8 cellular contexts compared by ENCODE assay signal in genomic region chr5:142356318-142356715, GRCh38. TPM values are rescaled to one million over a fixed set of nuclear protein-coding genes. Genes with fewer than 3 reads are reported as not detected.
DNase-seq lines count a peak whose midpoint lies in the region; ATAC-seq and TF ChIP-seq lines count a peak whose summit lies in the region.

No MANE protein-coding gene starts in this region.

- peaks cover 39 to 59% (median 50%) of the 10 kb centered on the region in 3 donors for H3K4me1 Mint-ChIP-seq in CD8-positive, alpha-beta memory T cell
- H3K4me1 Mint-ChIP-seq in osteocyte (ENCODE audit: unreplicated experiment) = peaks cover 26% of the 10 kb centered on the region

- peaks cover 0 to 3% of the 10 kb centered on the region in 2 donors for H3K27me3 Mint-ChIP-seq in CD8-positive, alpha-beta memory T cell
- H3K27me3 Mint-ChIP-seq in osteocyte (ENCODE audit: unreplicated experiment) = no peaks in the 10 kb centered on the region

- H3K36me3 Mint-ChIP-seq in CD8-positive, alpha-beta memory T cell = no peaks in the 10 kb centered on the region
- no peaks in the 10 kb centered on the region for H3K36me3 Mint-ChIP-seq in osteocyte (ENCODE audit: unreplicated experiment)

- peak overlapping the region; percentile 60 for H3K27ac ChIP-seq in CD8-positive, alpha-beta memory T cell (ENCODE audit: low read depth, low read length)

- H3K9me3 Mint-ChIP-seq in CD8-positive, alpha-beta memory T cell = no peaks in the 10 kb centered on the region
- H3K9me3 Mint-ChIP-seq in osteocyte (ENCODE audit: unreplicated experiment) = no peaks in the 10 kb centered on the region

- H3K4me1 ChIP-seq in CD8-positive, alpha-beta memory T cell (ENCODE audit: insufficient read depth, low read length) = peaks cover 39% of the 10 kb centered on the region

- POLR2A ChIA-PET in CD8-positive, alpha-beta memory T cell (lab: Charles Lee) = interaction anchor here (0.5 to 1.0 kb wide), 3 partner anchors 17 to 169 kb away, joined by 3 to 10 read pairs (median 8); no protein-coding TSS in a partner anchor

- peak overlapping the region; percentile 50 to 93 (median 89) for H3K27ac Mint-ChIP-seq in CD8-positive, alpha-beta memory T cell
- peak overlapping the region; percentile 92 for H3K27ac Mint-ChIP-seq in osteocyte (ENCODE audit: unreplicated experiment)

- ATAC-seq in HG02870 (IDR thresholded peaks at IDR 0.05; ENCODE audit: unreplicated experiment) = no peak
- ATAC-seq in HG02571 (IDR thresholded peaks at IDR 0.05; ENCODE audit: unreplicated experiment) = no peak
- ATAC-seq in GM19328 (IDR thresholded peaks at IDR 0.05; ENCODE audit: unreplicated experiment) = no peak

- H3K4me3 ChIP-seq in CD8-positive, alpha-beta memory T cell (ENCODE audit: low read length) = peak overlapping the region; percentile 38
- H3K4me3 ChIP-seq in epithelial cell of proximal tubule (ENCODE audit: low read depth, low read length) = peak overlapping the region; percentile 67

- peak overlapping the region; percentile 80 to 93 (median 89) for H3K4me3 Mint-ChIP-seq in CD8-positive, alpha-beta memory T cell
- peak overlapping the region; percentile 79 for H3K4me3 Mint-ChIP-seq in osteocyte (ENCODE audit: unreplicated experiment)

- DNase-seq in CD8-positive, alpha-beta memory T cell = no peak
- DNase-seq in RPMI7951 (ENCODE audit: low read depth) (peak; percentile 78), epithelial cell of proximal tubule (ENCODE audit: low read depth) (no peak), osteocyte (ENCODE audit: extremely low spot score, unreplicated experiment) (no peak), mesenteric fat pad (ENCODE audit: low spot score) (no peak)

- H3K27me3 ChIP-seq in CD8-positive, alpha-beta memory T cell (ENCODE audit: insufficient read depth, low read length, poor library complexity, severe bottlenecking) = no peaks in the 10 kb centered on the region

- no peaks in the 10 kb centered on the region for H3K9me3 ChIP-seq in CD8-positive, alpha-beta memory T cell (ENCODE audit: low read length)

- CTCF ChIA-PET in CD8-positive, alpha-beta memory T cell (lab: Charles Lee) = interaction anchor here (1.0 to 1.2 kb wide), 2 partner anchors 127 to 387 kb away, joined by 3 to 4 read pairs; partner anchors contain the start of gene RNF14

- no peak for TF ChIP-seq CTCF in epithelial cell of proximal tubule (conservative IDR thresholded peaks at IDR 0.05; ENCODE audit: low read depth, low read length)
- TF ChIP-seq CTCF in osteocyte (IDR thresholded peaks at IDR 0.05) = no peak

- no peaks in the 10 kb centered on the region for H3K36me3 ChIP-seq in CD8-positive, alpha-beta memory T cell (ENCODE audit: insufficient read depth, low read length)

RNA-seq across cellular contexts. Expression of gene SPRY4, which starts 31.5 kb away (rescaled TPM):
- total RNA-seq in CD8-positive, alpha-beta memory T cell = 1 to 10 TPM; 1.1 to 1.4 TPM
- polyA plus RNA-seq in CD8-positive, alpha-beta memory T cell = not detected
- total RNA-seq in RPMI7951 (2014; rRNA removed; shearing (Covaris generic)) = 23.7 TPM in 2 replicates
- total RNA-seq in epithelial cell of proximal tubule (10.9 and 19.9 TPM in 2 replicates), osteocyte (12.0 and 15.6 TPM in 2 replicates), mesenteric fat pad (79.7 TPM)
